Comparison of ENCODE assay signal across 23 cellular contexts in genomic region chr6:8670792-8671191, GRCh38.
DNase-seq lines count a peak whose midpoint lies in the region; ATAC-seq, FAIRE-seq and TF ChIP-seq lines count a peak whose summit lies in the region.
"Had no signal": no experiment of that assay in that cellular context is flagged by ENCODE, and none has a peak within 500 bp of the region (broad histone marks: within the 10 kb centered on the region; RNA-seq: fewer than 3 reads in every experiment).

No MANE protein-coding gene starts in this region.

- H4K20me1 ChIP-seq in HepG2 (ENCODE audit: insufficient read depth, low read length): no peaks in the 10 kb centered on the region
- H4K20me1 ChIP-seq: BLaER1 treated with 17β-estradiol and CSF1 and Interleukin-3, amounts not matched to agents 10 nM and 100 nM had no signal

- BruUV-seq in HepG2 (replicated peaks; lab: Mats Ljungman, UMichigan): no TSS peak

- H3K79me2 ChIP-seq in HepG2 (ENCODE audit: insufficient read depth, low read length): no peaks in the 10 kb centered on the region
- H3K79me2 ChIP-seq in mesendoderm (ENCODE audit: control insufficient read depth, insufficient read depth, low read length): no peaks in the 10 kb centered on the region

- H4K5ac ChIP-seq in mesendoderm (ENCODE audit: low read length): no peak overlapping the region

- H3K79me1 ChIP-seq in mesendoderm (ENCODE audit: low read length): no peaks in the 10 kb centered on the region

- H2AFZ ChIP-seq in HepG2 (ENCODE audit: low read length): no peak overlapping the region
- H2AFZ ChIP-seq: GM23338 had no signal

- no peak overlapping the region for H3K56ac ChIP-seq in mesendoderm (ENCODE audit: low read length)

- no peak overlapping the region for H3K23ac ChIP-seq in mesendoderm (ENCODE audit: low read length)

- H3K9ac ChIP-seq in liver (ENCODE audit: low read depth in 1 of 2, low read length in 2 of 2) (no peak overlapping the region), HepG2 (ENCODE audit: insufficient read depth, low read depth, low read length) (no peak overlapping the region), mesendoderm (ENCODE audit: low read length) (no peak overlapping the region)
- H3K9ac ChIP-seq: BLaER1 treated with 17β-estradiol and CSF1 and Interleukin-3, amounts not matched to agents 10 nM and 100 nM had no signal

- H3K9me3 ChIP-seq in liver (ENCODE audit: control insufficient read depth in 4 of 4, low read length in 3 of 4) (no peaks in the 10 kb centered on the region), HepG2 (ENCODE audit: low read length) (peaks cover 23% of the 10 kb centered on the region), right lobe of liver (no peaks in the 10 kb centered on the region)
- H3K9me3 ChIP-seq: A549, BE2C, HAP-1 had no signal

- TF ChIP-seq EP300 in HepG2 (IDR thresholded peaks at IDR 0.05; ENCODE audit: low read depth in 2 of 2, low read length in 2 of 2) (no peak), HepG2 (CRISPR knock-in tag; IDR thresholded peaks at IDR 0.05; ENCODE audit: borderline replicate concordance) (no peak)

- no peak for FAIRE-seq in HepG2 (lab: Jason Lieb, UNC)
- FAIRE-seq: A549, D721Med, G401.6, GM12892 had no signal

- in situ Hi-C loops in HepG2 (cut with HindIII; ENCODE audit: extremely low pct_ligation_motif_present, low pct_unique_long_range_greater_than_20kb): no loop called here

- H3K4me3 ChIP-seq in liver (ENCODE audit: low read depth in 1 of 3, low read length in 3 of 3) (no peak overlapping the region), HepG2 (replicated peaks in 1 of 3; ENCODE audit: insufficient read depth in 1 of 3, low read depth in 2 of 3, low read length in 3 of 3) (no peak overlapping the region), right lobe of liver (no peak overlapping the region), mesendoderm (ENCODE audit: low read length) (no peak overlapping the region)
- H3K4me3 ChIP-seq: A549; BLaER1 treated with 17β-estradiol and CSF1 and Interleukin-3, amounts not matched to agents 10 nM and 100 nM; GM23338; HAP-1 had no signal

- TF ChIP-seq CTCF in liver (IDR thresholded peaks at IDR 0.05; ENCODE audit: low read depth, low read length, missing input control) (no peak), HepG2 (CRISPR knock-in tag; IDR thresholded peaks at IDR 0.05) (no peak), right lobe of liver (IDR thresholded peaks at IDR 0.05) (no peak)

- H3K4ac ChIP-seq in mesendoderm (ENCODE audit: low read depth, low read length): no peak overlapping the region

- CTCF ChIA-PET in HepG2 (lab: Yijun Ruan, JAX; ENCODE audit: low intra/inter-chr PET ratio, low total read pairs): no interaction called here

- H4K8ac ChIP-seq in mesendoderm (ENCODE audit: low read depth, low read length): no peak overlapping the region

- H2BK15ac ChIP-seq in mesendoderm (replicated peaks; ENCODE audit: low read depth): no peak overlapping the region

- no peak for ATAC-seq in HepG2
- peak; percentile 66 to 90 (median 74) for ATAC-seq in right lobe of liver
- ATAC-seq in GM21526 (IDR thresholded peaks at IDR 0.05; ENCODE audit: low FRiP score, unreplicated experiment): no peak
- ATAC-seq: A549, GM23338 had no signal

- H2AK5ac ChIP-seq in mesendoderm (ENCODE audit: low read length): no peak overlapping the region

- peak in 1 of 2 donors; percentile 5 for TF ChIP-seq RAD21 in liver (IDR thresholded peaks at IDR 0.05)
- TF ChIP-seq RAD21 in HepG2 (CRISPR knock-in tag; IDR thresholded peaks at IDR 0.05): no peak

- TF ChIP-seq POLR2A in HepG2 (IDR thresholded peaks at IDR 0.05; ENCODE audit: insufficient read depth in 1 of 2, low read depth in 2 of 2, low read length in 2 of 2): no peak
- no peak for TF ChIP-seq POLR2A in right lobe of liver (IDR thresholded peaks at IDR 0.05)

- no peaks in the 10 kb centered on the region for H3K27me3 ChIP-seq in liver (ENCODE audit: control insufficient read depth in 4 of 4, insufficient read depth in 4 of 4, low read length in 3 of 4)
- H3K27me3 ChIP-seq in HepG2 (ENCODE audit: control insufficient read depth in 1 of 2, insufficient read depth in 2 of 2, low read length in 2 of 2): no peaks in the 10 kb centered on the region
- H3K27me3 ChIP-seq in right lobe of liver: no peaks in the 10 kb centered on the region
- H3K27me3 ChIP-seq in mesendoderm (ENCODE audit: insufficient read depth, low read length, poor library complexity): no peaks in the 10 kb centered on the region
- H3K27me3 ChIP-seq: BE2C; BLaER1 treated with 17β-estradiol and CSF1 and Interleukin-3, amounts not matched to agents 10 nM and 100 nM had no signal

- POLR2A ChIA-PET in HepG2 (lab: Yijun Ruan, JAX): no interaction called here

- peak overlapping the region; percentile 8 to 31 for H3K27ac ChIP-seq in liver (ENCODE audit: low read depth in 1 of 2, low read length in 2 of 2)
- H3K27ac ChIP-seq in HepG2 (ENCODE audit: extremely low read length, insufficient read depth, low read length): no peak overlapping the region
- peak overlapping the region; percentile 8 to 65 (median 48) for H3K27ac ChIP-seq in right lobe of liver
- no peak overlapping the region for H3K27ac ChIP-seq in mesendoderm (ENCODE audit: low read depth, low read length)
- H3K27ac ChIP-seq: A549; BLaER1 treated with 17β-estradiol and CSF1 and Interleukin-3, amounts not matched to agents 10 nM and 100 nM had no signal

- intact Hi-C loops in HepG2 (cut with micrococcal nuclease; ENCODE audit: unreplicated experiment): no loop called here
- intact Hi-C loops in right lobe of liver (cut with DNase I): no loop called here

- WGBS in liver: 96% methylated on average over 1 of the region's 1 CpG
- WGBS in HepG2 (ENCODE audit: low lambda C conversion rate): 22% methylated on average over 1 of the region's 1 CpG
- 100% methylated on average over 1 of the region's 1 CpG for WGBS in right lobe of liver (ENCODE audit: insufficient coverage, low coverage, low lambda C conversion rate, missing lambda C conversion rate)
- no CpG with 5 or more reads among the region's 1 CpG for WGBS in mesendoderm (ENCODE audit: extremely low coverage, insufficient coverage, low lambda C conversion rate)

- H2BK5ac ChIP-seq in mesendoderm (ENCODE audit: low read length): no peak overlapping the region

- H3K4me1 ChIP-seq in liver (ENCODE audit: control insufficient read depth in 4 of 4, insufficient read depth in 4 of 4, low read length in 3 of 4): peaks cover 0 to 23% (median 6%) of the 10 kb centered on the region in 4 donors
- no peaks in the 10 kb centered on the region for H3K4me1 ChIP-seq in HepG2 (ENCODE audit: insufficient read depth, low read length)
- H3K4me1 ChIP-seq in right lobe of liver: peaks cover 0 to 43% (median 6%) of the 10 kb centered on the region in 4 donors
- no peaks in the 10 kb centered on the region for H3K4me1 ChIP-seq in mesendoderm (ENCODE audit: control insufficient read depth, low read depth, low read length)
- H3K4me1 ChIP-seq: A549, BE2C, HAP-1 had no signal

- H2BK120ac ChIP-seq in mesendoderm (ENCODE audit: low read depth, low read length): no peak overlapping the region

- H3K36me3 ChIP-seq in liver (ENCODE audit: control insufficient read depth in 4 of 4, insufficient read depth in 3 of 4, low read depth in 1 of 4, low read length in 3 of 4) (no peaks in the 10 kb centered on the region), HepG2 (replicated peaks in 1 of 2; ENCODE audit: control insufficient read depth in 1 of 2, insufficient read depth in 2 of 2, low read length in 2 of 2) (no peaks in the 10 kb centered on the region), right lobe of liver (no peaks in the 10 kb centered on the region), mesendoderm (ENCODE audit: control insufficient read depth, insufficient read depth, low read length) (no peaks in the 10 kb centered on the region)
- H3K36me3 ChIP-seq: BE2C; BLaER1 treated with 17β-estradiol and CSF1 and Interleukin-3, amounts not matched to agents 10 nM and 100 nM; HAP-1 had no signal

- no peak overlapping the region for H3K18ac ChIP-seq in mesendoderm (ENCODE audit: low read length)

- DNase-seq in HepG2 (ENCODE audit: low spot score) (no peak), NCI-H1930 (lab: John Stamatoyannopoulos, UW) (peak; percentile 49 to 81), NCI-H748 treated with DMSO at 0.1 percent for 48 hours (lab: John Stamatoyannopoulos, UW) (peak; percentile 44), right lobe of liver (no peak), mesendoderm (no peak), activated gamma-delta T cell treated with Interleukin-2 at 50 U/mL for 16 hours (no peak)
- DNase-seq: 8988T; ACHN; AML-193; BE2C; CD4-positive, alpha-beta T cell; CD8-positive, alpha-beta memory T cell; DMS 273 treated with DMSO at 0.1 percent for 48 hours; DND-41 had no signal

- H3K4me2 ChIP-seq in HepG2 (ENCODE audit: low read depth, low read length) (no peak overlapping the region), mesendoderm (ENCODE audit: low read length) (no peak overlapping the region)
- H3K4me2 ChIP-seq: A549; BLaER1 treated with 17β-estradiol and CSF1 and Interleukin-3, amounts not matched to agents 10 nM and 100 nM; GM23338 had no signal

TF ChIP-seq in liver, 16 proteins besides CTCF, POLR2A, EP300 and RAD21 (continues in another document):
- TF ChIP-seq JUND (IDR thresholded peaks at IDR 0.05) (peak in 1 of 2 donors; percentile 93), MAX (IDR thresholded peaks at IDR 0.05) (no peak), YY1 (IDR thresholded peaks at IDR 0.05) (peak; percentile 55), HNF4G (IDR thresholded peaks at IDR 0.05) (no peak), FOXA1 (IDR thresholded peaks at IDR 0.05) (peak; percentile 84), GABPA (IDR thresholded peaks at IDR 0.05 in 1 of 2, conservative IDR thresholded peaks at IDR 0.05 in 1 of 2) (no peak)

TF ChIP-seq in HepG2, 621 proteins besides CTCF, POLR2A, EP300 and RAD21:
- TF ChIP-seq ZNF780A (CRISPR knock-in tag; IDR thresholded peaks at IDR 0.05) (no peak), CSRNP2 (CRISPR knock-in tag; conservative IDR thresholded peaks at IDR 0.05; ENCODE audit: low read depth) (no peak)

Comparison
In these comparisons a context has a peak if more than half of its experiments do, and no peak if none do; other contexts are left out.
1. H3K27ac ChIP-seq: peak in liver (2 of 2) and right lobe of liver (3 of 3); none in HepG2 (single experiment) and mesendoderm (single experiment).
2. ATAC-seq: peak in right lobe of liver (4 of 4); none in HepG2 (single experiment) and GM21526 (single experiment).
3. DNase-seq: peak in NCI-H1930 (2 of 2) and NCI-H748 treated with DMSO at 0.1 percent for 48 hours (single experiment); none in HepG2 (single experiment), right lobe of liver (0 of 3), mesendoderm (single experiment) and activated gamma-delta T cell treated with Interleukin-2 at 50 U/mL for 16 hours (single experiment).